Comparison of ENCODE assay signal across 20 cellular contexts in genomic region chr19:34959021-34959420, GRCh38.
"Had no signal": no experiment of that assay in that cellular context is flagged by ENCODE, and none has a peak within 500 bp of the region (broad histone marks: within the 10 kb centered on the region; RNA-seq: fewer than 3 reads in every experiment).

No MANE protein-coding gene starts in this region.

- H3K27ac ChIP-seq: esophagus squamous epithelium, gastroesophageal sphincter, ovary, suprapubic skin had no signal

- H3K27me3 ChIP-seq: esophagus squamous epithelium, gastroesophageal sphincter, ovary, suprapubic skin had no signal

- H3K27ac Mint-ChIP-seq: activated naive CD4-positive, alpha-beta T cell treated with anti-CD3 and anti-CD28 coated beads, Interleukin-2, amount 50 U/mL, for 24 hours; brain; stimulated activated naive CD8-positive, alpha-beta T cell treated with anti-CD3 and anti-CD28 coated beads, Interleukin-15, Interleukin-2, amounts not matched to agents 100 ng/mL and 50 ng/mL, for 24 hours; T-helper 1 cell treated with Interleukin-12 subunit alpha and Interleukin-12 subunit beta and Interleukin-4 antibody, amounts not matched to agents 30 μg/mL and 1 μg/mL, for 36 hours; WTC11 had no signal

- H3K4me3 ChIP-seq: gastroesophageal sphincter, ovary, suprapubic skin had no signal

- H3K27me3 Mint-ChIP-seq: activated naive CD4-positive, alpha-beta T cell treated with anti-CD3 and anti-CD28 coated beads, Interleukin-2, amount 50 U/mL, for 24 hours; stimulated activated naive CD8-positive, alpha-beta T cell treated with anti-CD3 and anti-CD28 coated beads, Interleukin-15, Interleukin-2, amounts not matched to agents 100 ng/mL and 50 ng/mL, for 24 hours had no signal

- H3K4me3 Mint-ChIP-seq: activated naive CD4-positive, alpha-beta T cell treated with anti-CD3 and anti-CD28 coated beads, Interleukin-2, amount 50 U/mL, for 24 hours; natural killer cell; stimulated activated naive CD8-positive, alpha-beta T cell treated with anti-CD3 and anti-CD28 coated beads, Interleukin-15, Interleukin-2, amounts not matched to agents 100 ng/mL and 50 ng/mL, for 24 hours; T-helper 1 cell treated with Interleukin-12 subunit alpha and Interleukin-12 subunit beta and Interleukin-4 antibody, amounts not matched to agents 30 μg/mL and 1 μg/mL, for 36 hours; WTC11 had no signal

- DNase-seq: activated effector memory CD4-positive, alpha-beta T cell treated with anti-CD3 and anti-CD28 coated beads, Interleukin-2, amount 50 U/mL, for 16 hours; activated T-cell treated with anti-CD3 and anti-CD28 coated beads, Interleukin-2, amount 50 U/mL, for 48 hours; aorta; dermis blood vessel endothelial cell; effector memory CD4-positive, alpha-beta T cell; esophagus squamous epithelium; natural killer cell; ovary; right cardiac atrium; stimulated activated CD4-positive, alpha-beta T cell treated with anti-CD3 and anti-CD28 coated beads, Interleukin-12 subunit alpha, Interleukin-12 subunit beta, amount 100 ng/mL, for 4 hours; stimulated activated CD4-positive, alpha-beta T cell treated with anti-CD3 and anti-CD28 coated beads, Interleukin-1b, Interleukin-23, amount 100 ng/mL, for 48 hours; T1000; trophoblast cell had no signal
